Comparison of ENCODE assay signal across 8 cellular contexts in genomic region chr9:125190371-125190801, GRCh38. TPM values are rescaled to one million over a fixed set of nuclear protein-coding genes. Genes with fewer than 3 reads are reported as not detected.
DNase-seq lines count a peak whose midpoint lies in the region; ATAC-seq, FAIRE-seq and TF ChIP-seq lines count a peak whose summit lies in the region.

No MANE protein-coding gene starts in this region.

- no peaks in the 10 kb centered on the region for H3K27me3 ChIP-seq in upper lobe of left lung

- TF ChIP-seq EP300 in upper lobe of left lung (IDR thresholded peaks at IDR 0.05) = no peak

- H3K4me3 ChIP-seq in OCI-LY7 (ENCODE audit: low read depth, low read length, poor library complexity, severe bottlenecking) (peak overlapping the region; percentile 96), cardiac fibroblast (replicated peaks in 1 of 2; ENCODE audit: low read depth in 2 of 2, low read length in 2 of 2) (peak overlapping the region; percentile 100), mesodermal cell (ENCODE audit: extremely low read depth, insufficient read depth, low read length, poor library complexity, severe bottlenecking) (peak overlapping the region; percentile 97), upper lobe of left lung (peak overlapping the region; percentile 83 to 94 (median 89))

- H3K27ac ChIP-seq in OCI-LY7 (ENCODE audit: low read depth, low read length, poor library complexity, severe bottlenecking) = peak overlapping the region; percentile 74
- peak overlapping the region; percentile 92 for H3K27ac ChIP-seq in mesodermal cell (ENCODE audit: low read depth, low read length, severe bottlenecking)
- H3K27ac ChIP-seq in upper lobe of left lung = peak overlapping the region; percentile 95 to 98 (median 96)

- FAIRE-seq in GM12891 (lab: Jason Lieb, UNC) = peak; percentile 16

- TF ChIP-seq CTCF in OCI-LY7 (conservative IDR thresholded peaks at IDR 0.05; ENCODE audit: low read length) (no peak), cardiac fibroblast (IDR thresholded peaks at IDR 0.05; ENCODE audit: low read depth, low read length) (no peak), upper lobe of left lung (IDR thresholded peaks at IDR 0.05) (no peak)

- no peak for TF ChIP-seq POLR2A in GM12891 (IDR thresholded peaks at IDR 0.05; ENCODE audit: low read depth, low read length)
- no peak for TF ChIP-seq POLR2A in upper lobe of left lung (IDR thresholded peaks at IDR 0.05)

- ATAC-seq in upper lobe of left lung (ENCODE audit: low FRiP score in 2 of 2) = peak in 1 of 2 donors; percentile 3

- TSS peak; percentile 98 for BruUV-seq in OCI-LY7 (replicated peaks; lab: Mats Ljungman, UMichigan)

- H4K20me1 ChIP-seq in OCI-LY7 (ENCODE audit: insufficient read depth, low read length) = peaks cover 5% of the 10 kb centered on the region; the same call in 1 of the 2 replicates

- 83 to 84% methylated on average over 10 to 13 of the region's 13 CpGs for WGBS in mesodermal cell (ENCODE audit: insufficient coverage in 2 of 2), 2 experiments
- WGBS in upper lobe of left lung, 2 donors = 58 to 60% methylated on average over 13 of the region's 13 CpGs

- CTCF ChIA-PET in OCI-LY7 (lab: Charles Lee; ENCODE audit: unreplicated experiment) = no interaction called here

- peaks cover 56% of the 10 kb centered on the region for H3K4me1 ChIP-seq in OCI-LY7 (ENCODE audit: insufficient read depth, low read length, poor library complexity, severe bottlenecking)
- H3K4me1 ChIP-seq in mesodermal cell (ENCODE audit: control insufficient read depth, insufficient read depth, low read length, poor library complexity, severe bottlenecking) = no peaks in the 10 kb centered on the region
- H3K4me1 ChIP-seq in upper lobe of left lung = peaks cover 16 to 38% (median 30%) of the 10 kb centered on the region in 4 donors

- intact Hi-C loops in OCI-LY7 (cut with micrococcal nuclease; ENCODE audit: unreplicated experiment) = no loop called here

- no peaks in the 10 kb centered on the region for H3K9me2 ChIP-seq in OCI-LY7 (ENCODE audit: insufficient read depth, low read length)

- peak overlapping the region; percentile 82 for H2AFZ ChIP-seq in OCI-LY7 (ENCODE audit: low read length)

- POLR2A ChIA-PET in OCI-LY7 (lab: Charles Lee) = interaction anchor here (0.6 to 1.6 kb wide), 6 partner anchors 10 to 431 kb away, joined by 3 to 6 read pairs (median 3); partner anchors contain the start of gene HSPA5

- H3K36me3 ChIP-seq in OCI-LY7 (ENCODE audit: insufficient read depth, low read length) (peaks cover 6% of the 10 kb centered on the region; the same call in 1 of the 2 replicates), mesodermal cell (ENCODE audit: control insufficient read depth, insufficient read depth, low read length) (peaks cover 3% of the 10 kb centered on the region), upper lobe of left lung (no peaks in the 10 kb centered on the region)

- DNase-seq in GM12891 (ENCODE audit: insufficient read length, low spot score) (no peak), OCI-LY7 (ENCODE audit: low spot score) (peak; percentile 35), cardiac fibroblast (ENCODE audit: low read depth in 2 of 2) (no peak), upper lobe of left lung (no peak), NCI-H2171 treated with DMSO at 0.1 percent for 48 hours (lab: John Stamatoyannopoulos, UW) (no peak), NCI-H187 treated with DMSO at 0.1 percent for 48 hours (lab: John Stamatoyannopoulos, UW) (no peak), occipital lobe (lab: John Stamatoyannopoulos, UW) (no peak)

- peak overlapping the region; percentile 81 for H3K4me2 ChIP-seq in OCI-LY7 (ENCODE audit: low read length)

- H3K9me3 ChIP-seq in OCI-LY7 (ENCODE audit: low read length) (no peaks in the 10 kb centered on the region), mesodermal cell (ENCODE audit: control insufficient read depth, low read length) (no peaks in the 10 kb centered on the region), upper lobe of left lung (no peaks in the 10 kb centered on the region)

- H3K79me2 ChIP-seq in OCI-LY7 (ENCODE audit: insufficient read depth, low read depth, low read length) = peaks cover 56% of the 10 kb centered on the region

TF ChIP-seq in GM12891, 5 proteins besides CTCF, POLR2A, EP300 and RAD21:
- no peak for TF ChIP-seq SPI1 (IDR thresholded peaks at IDR 0.05; ENCODE audit: low read depth, low read length)
- TF ChIP-seq PAX5 (IDR thresholded peaks at IDR 0.05; ENCODE audit: insufficient read depth, low read length, severe bottlenecking) = no peak
TF ChIP-seq in GM12891: peak in this region for 0.

RNA-seq across cellular contexts. Expression of gene PPP6C, which starts 0.8 kb away (rescaled TPM):
- polyA plus RNA-seq in GM12891 (2012; ENCODE audit: low read depth, missing spikeins) = 16.1 TPM
- total RNA-seq in OCI-LY7 (2014; rRNA removed; shearing (Covaris generic)) = 18.9 and 21.4 TPM in 2 replicates
- total RNA-seq in OCI-LY7 (2022) (51.9 and 55.1 TPM in 2 replicates), upper lobe of left lung (10 to 100 TPM in 4 of 6 donors, 1 to 10 TPM in 2; 7.5 to 42.5 (median 36.7) TPM), occipital lobe (23.1 TPM)
- polyA plus RNA-seq in mesodermal cell (2013, experiment 1 of 2) = 26.3 TPM
- 27.1 TPM for polyA plus RNA-seq in mesodermal cell (2013, experiment 2 of 2)

RNA-seq across cellular contexts. Expression of gene RABEPK, which starts 10.0 kb away (rescaled TPM):
- polyA plus RNA-seq in GM12891 (2012; ENCODE audit: low read depth, missing spikeins) = 29.1 TPM
- 16.2 and 27.0 TPM in 2 replicates for total RNA-seq in OCI-LY7 (2014; rRNA removed; shearing (Covaris generic))
- total RNA-seq in OCI-LY7 (2022) (22.9 and 23.9 TPM in 2 replicates), upper lobe of left lung (10 to 100 TPM in 4 of 6 donors, 1 to 10 TPM in 2; 4.9 to 16.6 (median 12.7) TPM), occipital lobe (17.5 TPM)
- polyA plus RNA-seq in mesodermal cell (2013, experiment 1 of 2) = 20.5 TPM
- 18.5 TPM for polyA plus RNA-seq in mesodermal cell (2013, experiment 2 of 2)

RNA-seq across cellular contexts. Expression of gene SCAI, which starts 47.1 kb away (rescaled TPM):
- polyA plus RNA-seq in GM12891 (2012; ENCODE audit: low read depth, missing spikeins) = 1.8 TPM
- 23.8 and 25.0 TPM in 2 replicates for total RNA-seq in OCI-LY7 (2014; rRNA removed; shearing (Covaris generic))
- total RNA-seq in OCI-LY7 (2022) (21.5 and 25.4 TPM in 2 replicates), upper lobe of left lung (10 to 100 TPM; 12.9 to 77.5 (median 23.4) TPM), occipital lobe (51.3 TPM)
- polyA plus RNA-seq in mesodermal cell (2013, experiment 1 of 2) = 9.5 TPM
- 7.1 TPM for polyA plus RNA-seq in mesodermal cell (2013, experiment 2 of 2)

RNA-seq across cellular contexts. Expression of gene HSPA5, which starts 50.8 kb away (rescaled TPM):
- polyA plus RNA-seq in GM12891 (2012; ENCODE audit: low read depth, missing spikeins) = 150 TPM
- total RNA-seq in OCI-LY7 (2014; rRNA removed; shearing (Covaris generic)) = 49.0 and 52.1 TPM in 2 replicates
- total RNA-seq in OCI-LY7 (2022) = 115 and 150 TPM in 2 replicates
- 621 TPM for polyA plus RNA-seq in mesodermal cell (2013, experiment 1 of 2)
- polyA plus RNA-seq in mesodermal cell (2013, experiment 2 of 2) = 591 TPM
- total RNA-seq in upper lobe of left lung = 100 to 1,000 TPM in 5 of 6 donors, 10 to 100 TPM in 1; 46.1 to 318 (median 183) TPM
- total RNA-seq in occipital lobe = 25.4 TPM
